29 cellular contexts compared by ENCODE assay signal in the genomic region with DNA sequence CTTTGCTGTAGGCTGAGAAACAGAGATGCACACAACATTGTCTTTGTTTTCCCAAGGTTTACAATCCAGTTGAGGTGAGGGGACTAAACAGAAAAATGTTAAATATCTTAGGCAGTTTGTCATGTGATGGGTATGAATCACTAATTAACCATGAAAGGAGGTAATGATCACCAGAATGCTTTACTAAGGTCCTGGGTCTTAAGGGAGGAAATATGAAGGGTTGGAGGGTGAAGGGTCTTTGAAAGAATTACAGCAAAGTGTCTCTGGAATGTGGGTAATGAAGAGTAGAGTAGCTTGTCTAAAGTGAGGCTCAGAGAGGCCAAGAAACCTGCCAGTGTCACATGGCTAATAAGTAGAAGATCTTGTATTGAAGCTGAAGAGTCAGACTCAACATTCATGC. TPM values are rescaled to one million over a fixed set of nuclear protein-coding genes. Genes with fewer than 3 reads are reported as not detected.
DNase-seq lines count a peak whose midpoint lies in the region; ATAC-seq, FAIRE-seq and TF ChIP-seq lines count a peak whose summit lies in the region.
"Had no signal": no experiment of that assay in that cellular context is flagged by ENCODE, and none has a peak within 500 bp of the region (broad histone marks: within the 10 kb centered on the region; RNA-seq: fewer than 3 reads in every experiment).

No MANE protein-coding gene starts in this region.

- SMC1A ChIA-PET in GM12878 (lab: Charles Lee; ENCODE audit: uncharacterized antibody, unreplicated experiment) = interaction anchor here (1.1 kb wide), 1 partner anchor 10 kb away, joined by 3 read pairs; no protein-coding TSS in a partner anchor

- FAIRE-seq in GM12878 (lab: Jason Lieb, UNC) = peak; percentile 27
- FAIRE-seq: islet of Langerhans had no signal

- H4K20me1 ChIP-seq in mammary epithelial cell (ENCODE audit: insufficient read depth, low read length) = no peaks in the 10 kb centered on the region
- no peaks in the 10 kb centered on the region for H4K20me1 ChIP-seq in GM12878 (ENCODE audit: control insufficient read depth, insufficient read depth)

- no peak overlapping the region for H3K4me3 ChIP-seq in mammary epithelial cell (replicated peaks in 1 of 3; ENCODE audit: insufficient read depth in 1 of 3, low read depth in 2 of 3, low read length in 3 of 3)
- H3K4me3 ChIP-seq in GM12878 = no peak overlapping the region
- no peak overlapping the region for H3K4me3 ChIP-seq in kidney epithelial cell (ENCODE audit: low read depth, low read length)
- H3K4me3 ChIP-seq: ovary, transverse colon had no signal

- ATAC-seq in GM12878 (no peak), HG02840 (IDR thresholded peaks at IDR 0.05; ENCODE audit: low FRiP score, unreplicated experiment) (no peak)
- ATAC-seq: activated T-cell treated with anti-CD3 and anti-CD28 coated beads, Interleukin-2, amount 50 U/mL, for 72 hours; right cardiac atrium; Right ventricle myocardium inferior had no signal

- DNase-seq in MCF 10A (ENCODE audit: unreplicated experiment) = no peak
- DNase-seq in mammary epithelial cell = no peak
- no peak for DNase-seq in GM12878 (ENCODE audit: low read depth, low spot score)
- peak; percentile 75 for DNase-seq in kidney epithelial cell (ENCODE audit: low read depth)
- no peak for DNase-seq in epidermal melanocyte (ENCODE audit: insufficient read length, low spot score)
- no peak for DNase-seq in GM03348 (ENCODE audit: low spot score)
- DNase-seq in HuH-7.5 (ENCODE audit: low spot score) = no peak
- DNase-seq: 8988T; activated CD4-positive, CD25-positive, alpha-beta regulatory T cell treated with anti-CD3 and anti-CD28 coated beads, Interleukin-2, amount 50 U/mL, for 72 hours; activated naive CD4-positive, alpha-beta T cell treated with anti-CD3 and anti-CD28 coated beads for 36 hours; activated T-cell treated with anti-CD3 and anti-CD28 coated beads, Interleukin-2, amount 50 U/mL, for 72 hours; amniotic stem cell; caudate nucleus; H9; Kasumi-1; naive B cell; NCI-H1048; NCI-H187 treated with DMSO at 0.1 percent for 48 hours; NCI-H226; NCI-H774; ovary; right cardiac atrium; transverse colon had no signal

- BruUV-seq in MCF 10A (replicated peaks; lab: Mats Ljungman, UMichigan) = no TSS peak
- no TSS peak for BruUV-seq in mammary epithelial cell (replicated peaks; lab: Mats Ljungman, UMichigan)
- no TSS peak for BruUV-seq in GM12878 (replicated peaks; lab: Mats Ljungman, UMichigan)

- TF ChIP-seq CTCF in MCF 10A (IDR thresholded peaks at IDR 0.05; ENCODE audit: unreplicated experiment) (no peak), mammary epithelial cell (conservative IDR thresholded peaks at IDR 0.05 in 1 of 2, IDR thresholded peaks at IDR 0.05 in 1 of 2; ENCODE audit: extremely low read depth in 1 of 2, insufficient read depth in 1 of 2, low read depth in 1 of 2, low read length in 2 of 2) (no peak), GM12878 (IDR thresholded peaks at IDR 0.05 in 2 of 3, conservative IDR thresholded peaks at IDR 0.05 in 1 of 3; ENCODE audit: control insufficient read depth in 2 of 3, extremely low read depth in 1 of 3, insufficient read depth in 1 of 3, low read depth in 3 of 3, low read length in 3 of 3) (no peak), kidney epithelial cell (IDR thresholded peaks at IDR 0.05; ENCODE audit: insufficient read depth, low read length, poor library complexity, severe bottlenecking) (no peak)

- POLR2A ChIA-PET in MCF 10A (lab: Yijun Ruan, JAX) = interaction anchor here (0.6 to 1.5 kb wide), 3 partner anchors 8 to 88 kb away, joined by 3 to 5 read pairs (median 4); no protein-coding TSS in a partner anchor
- POLR2A ChIA-PET in GM12878 (lab: Charles Lee) = interaction anchor here (0.9 kb wide), 2 partner anchors 18 to 28 kb away, joined by 3 read pairs; a partner anchor contains a TSS

- no peak for TF ChIP-seq POLR2A in GM12878 (IDR thresholded peaks at IDR 0.05; ENCODE audit: low read depth, low read length)

- peaks cover 6% of the 10 kb centered on the region for H3K4me1 Mint-ChIP-seq in MCF 10A (ENCODE audit: insufficient read depth, unreplicated experiment)
- H3K4me1 Mint-ChIP-seq: B cell, H9, naive B cell had no signal

- no peak overlapping the region for H3K4me2 ChIP-seq in mammary epithelial cell (ENCODE audit: insufficient read depth, low read depth, low read length)
- no peak overlapping the region for H3K4me2 ChIP-seq in GM12878 (ENCODE audit: control insufficient read depth, insufficient read depth)

- intact Hi-C loops in MCF 10A (cut with micrococcal nuclease) (no loop called here), mammary epithelial cell (cut with micrococcal nuclease) (no loop called here), GM12878 (cut with micrococcal nuclease; ENCODE audit: unreplicated experiment) (no loop called here)

- no peak overlapping the region for H3K9ac ChIP-seq in mammary epithelial cell (ENCODE audit: insufficient read depth, low read length)
- H3K9ac ChIP-seq in GM12878 (ENCODE audit: control insufficient read depth, insufficient read depth, low read length) = no peak overlapping the region

- in situ Hi-C loops in mammary epithelial cell (cut with MboI; ENCODE audit: low sequenced_read_pairs in 2 of 2) (no loop called here), GM12878 (cut with MboI) (no loop called here)

- H3K27me3 Mint-ChIP-seq in MCF 10A (ENCODE audit: insufficient read depth, unreplicated experiment) = no peaks in the 10 kb centered on the region
- H3K27me3 Mint-ChIP-seq: B cell, naive B cell had no signal

- peaks cover 66% of the 10 kb centered on the region for H3K36me3 Mint-ChIP-seq in MCF 10A (ENCODE audit: insufficient read depth, unreplicated experiment)
- H3K36me3 Mint-ChIP-seq: naive B cell had no signal

- H3K27ac ChIP-seq in mammary epithelial cell (ENCODE audit: insufficient read depth, low read depth, low read length) = no peak overlapping the region
- no peak overlapping the region for H3K27ac ChIP-seq in GM12878 (ENCODE audit: control insufficient read depth, insufficient read depth)
- H3K27ac ChIP-seq: epithelial cell of prostate, ovary, transverse colon had no signal

- H3K4me3 Mint-ChIP-seq in MCF 10A (ENCODE audit: unreplicated experiment) = no peak overlapping the region
- H3K4me3 Mint-ChIP-seq: activated naive CD4-positive, alpha-beta T cell treated with anti-CD3 and anti-CD28 coated beads for 36 hours; activated T-cell treated with anti-CD3 and anti-CD28 coated beads, Interleukin-2, amount 50 U/mL, for 72 hours; B cell; H9; naive B cell had no signal

- dilution Hi-C loops in mammary epithelial cell (cut with HindIII; ENCODE audit: low sequenced_read_pairs) = no loop called here

- no peaks in the 10 kb centered on the region for H3K9me3 Mint-ChIP-seq in MCF 10A (ENCODE audit: unreplicated experiment)
- H3K9me3 Mint-ChIP-seq: activated naive CD4-positive, alpha-beta T cell treated with anti-CD3 and anti-CD28 coated beads for 36 hours; activated T-cell treated with anti-CD3 and anti-CD28 coated beads, Interleukin-2, amount 50 U/mL, for 72 hours; H9 had no signal

- H2AFZ ChIP-seq in mammary epithelial cell (ENCODE audit: low read depth, low read length) (no peak overlapping the region), GM12878 (ENCODE audit: control insufficient read depth, low read depth, low read length) (no peak overlapping the region)

- peak overlapping the region; percentile 28 for H3K27ac Mint-ChIP-seq in MCF 10A (ENCODE audit: low read depth, unreplicated experiment)
- H3K27ac Mint-ChIP-seq: activated naive CD4-positive, alpha-beta T cell treated with anti-CD3 and anti-CD28 coated beads for 36 hours; activated T-cell treated with anti-CD3 and anti-CD28 coated beads, Interleukin-2, amount 50 U/mL, for 72 hours; B cell had no signal

- no peak for TF ChIP-seq EP300 in GM12878 (IDR thresholded peaks at IDR 0.05; ENCODE audit: borderline replicate concordance in 1 of 2, control insufficient read depth in 1 of 2, low read depth in 2 of 2, low read length in 2 of 2)

- CTCF ChIA-PET in MCF 10A (lab: Yijun Ruan, JAX) = interaction anchor here (0.9 kb wide), 1 partner anchor 61 kb away, joined by 3 read pairs; no protein-coding TSS in a partner anchor
- CTCF ChIA-PET in mammary epithelial cell (lab: Charles Lee; ENCODE audit: low non-redundant PET) = no interaction called here
- CTCF ChIA-PET in GM12878 (lab: Yijun Ruan, JAX) = interaction anchor here (1.1 to 1.3 kb wide), 2 partner anchors 9 to 17 kb away, joined by 4 read pairs; no protein-coding TSS in a partner anchor

- no peak for TF ChIP-seq RAD21 in GM12878 (IDR thresholded peaks at IDR 0.05; ENCODE audit: insufficient read depth, low read depth, low read length)

- H3K27me3 ChIP-seq in mammary epithelial cell (ENCODE audit: insufficient read depth, low read length) (no peaks in the 10 kb centered on the region), GM12878 (replicated peaks in 1 of 2; ENCODE audit: control insufficient read depth in 2 of 2, insufficient read depth in 2 of 2, low read length in 1 of 2) (no peaks in the 10 kb centered on the region), kidney epithelial cell (ENCODE audit: control insufficient read depth, insufficient read depth, low read length) (no peaks in the 10 kb centered on the region)
- H3K27me3 ChIP-seq: ovary, transverse colon had no signal

- RAD21 ChIA-PET in GM12878 (lab: Charles Lee; ENCODE audit: unreplicated experiment) = interaction anchor here (1.0 kb wide), 1 partner anchor 27 kb away, joined by 3 read pairs; no protein-coding TSS in a partner anchor

- H3K79me2 ChIP-seq in mammary epithelial cell (ENCODE audit: insufficient read depth, low read length) (peaks cover 23% of the 10 kb centered on the region), GM12878 (ENCODE audit: control insufficient read depth, insufficient read depth, low read length) (peaks cover 5% of the 10 kb centered on the region)

- peaks cover 10% of the 10 kb centered on the region for H3K36me3 ChIP-seq in mammary epithelial cell (ENCODE audit: insufficient read depth, low read length)
- peaks cover 3 to 6% of the 10 kb centered on the region in 2 experiments for H3K36me3 ChIP-seq in GM12878 (ENCODE audit: control insufficient read depth in 2 of 2, insufficient read depth in 2 of 2, low read length in 1 of 2)
- no peaks in the 10 kb centered on the region for H3K36me3 ChIP-seq in kidney epithelial cell (ENCODE audit: control insufficient read depth, insufficient read depth, low read length)
- H3K36me3 ChIP-seq: ovary had no signal

- H3K9me3 ChIP-seq in mammary epithelial cell (replicated peaks; ENCODE audit: insufficient read depth, low read length) (no peaks in the 10 kb centered on the region), GM12878 (replicated peaks; ENCODE audit: control insufficient read depth, insufficient read depth, low read length) (no peaks in the 10 kb centered on the region)
- H3K9me3 ChIP-seq: ovary, transverse colon had no signal

- H3K4me1 ChIP-seq in mammary epithelial cell (ENCODE audit: insufficient read depth, low read length) = peaks cover 2% of the 10 kb centered on the region
- peaks cover 15% of the 10 kb centered on the region for H3K4me1 ChIP-seq in GM12878 (ENCODE audit: control insufficient read depth, insufficient read depth, low read length)
- H3K4me1 ChIP-seq: transverse colon had no signal

RNA-seq across cellular contexts. Expression of a gene that starts 19.0 kb away (rescaled TPM):
- 33.1 and 36.6 TPM in 2 replicates for total RNA-seq in MCF 10A (2022)
- total RNA-seq in mammary epithelial cell = 10 to 100 TPM; 24.0 to 26.2 TPM
- polyA plus RNA-seq in mammary epithelial cell = 8.4 TPM
- polyA minus RNA-seq in mammary epithelial cell = 4.2 TPM
- total RNA-seq in GM12878 (2013; cell fraction: nucleolus; rRNA removed) = 61.5 and 69.6 TPM in 2 replicates
- total RNA-seq in GM12878 (2014; rRNA removed) = 15.5 and 17.4 TPM in 2 replicates
- 14.2 and 15.7 TPM in 2 replicates for total RNA-seq in GM12878 (2014; rRNA removed; fragmentation: Illumina TruSeq; extraction: Trizol)
- 12.7 and 14.6 TPM in 2 replicates for total RNA-seq in GM12878 (2021)
- polyA plus RNA-seq in GM12878 (2011; ENCODE audit: low read depth) = 5.5 TPM
- 20.1 and 29.7 TPM in 2 replicates for polyA plus RNA-seq in GM12878 (2011; rRNA removed)
- 6.3 and 6.8 TPM in 2 replicates for polyA plus RNA-seq in GM12878 (2011; cell fraction: cytosol; rRNA removed)
- 19.9 and 26.6 TPM in 2 replicates for polyA plus RNA-seq in GM12878 (2011; cell fraction: nucleus; rRNA removed)
- polyA plus RNA-seq in GM12878 (2012) = 9.7 and 9.8 TPM in 2 replicates
- polyA plus RNA-seq in GM12878 (2014; fragmentation: Illumina TruSeq; extraction: Trizol) = 13.9 and 19.4 TPM in 2 replicates
- 1 to 10 TPM; 3.4 to 5.4 TPM for polyA plus RNA-seq in GM12878 (2014; fragmentation: Nextera tagmentation; extraction: Ambion mirVana)
- polyA plus RNA-seq in GM12878 (2014; rRNA removed) = 15.9 and 17.9 TPM in 2 replicates
- polyA plus RNA-seq in GM12878 (2016; fragmentation: Nextera tagmentation; extraction: Ambion mirVana) = 10 to 100 TPM; 13.3 to 13.9 TPM
- polyA minus RNA-seq in GM12878 (2011; rRNA and poly(A)+ RNA removed) = 5.1 and 6.2 TPM in 2 replicates
- 2.1 and 5.3 TPM in 2 replicates for polyA minus RNA-seq in GM12878 (2011; cell fraction: cytosol; rRNA and poly(A)+ RNA removed)
- 12.1 and 18.9 TPM in 2 replicates for polyA minus RNA-seq in GM12878 (2011; cell fraction: nucleus; rRNA and poly(A)+ RNA removed)
- total RNA-seq in kidney epithelial cell = 16.6 and 31.0 TPM in 2 replicates
- total RNA-seq: OCI-LY7 had no signal

RNA-seq across cellular contexts. Expression of a gene that starts 19.1 kb away (rescaled TPM):
- total RNA-seq in MCF 10A (2022) (8.3 and 9.0 TPM in 2 replicates), mammary epithelial cell (1 to 10 TPM; 6.3 to 9.7 TPM), GM12878 (2014; rRNA removed) (8.0 and 9.0 TPM in 2 replicates), GM12878 (2014; rRNA removed; fragmentation: Illumina TruSeq; extraction: Trizol) (7.1 and 7.7 TPM in 2 replicates), GM12878 (2021) (6.4 and 7.0 TPM in 2 replicates), kidney epithelial cell (13.9 and 15.7 TPM in 2 replicates)
- polyA plus RNA-seq in mammary epithelial cell (6.1 TPM), GM12878 (2011; rRNA removed) (8.7 and 12.2 TPM in 2 replicates), GM12878 (2014; fragmentation: Illumina TruSeq; extraction: Trizol) (6.3 and 13.5 TPM in 2 replicates), GM12878 (2014; fragmentation: Nextera tagmentation; extraction: Ambion mirVana) (1 to 10 TPM; 2.9 to 6.3 TPM), GM12878 (2014; rRNA removed) (6.1 and 9.7 TPM in 2 replicates), GM12878 (2016; fragmentation: Nextera tagmentation; extraction: Ambion mirVana) (10 to 100 TPM; 10.0 to 11.3 TPM)
- polyA minus RNA-seq in mammary epithelial cell = 12.9 TPM
- total RNA-seq in GM12878 (2013; cell fraction: nucleolus; rRNA removed) = 11.3 and 13.9 TPM in 2 replicates
- polyA plus RNA-seq in GM12878 (2011; ENCODE audit: low read depth) = 2.3 TPM
- polyA plus RNA-seq in GM12878 (2011; cell fraction: cytosol; rRNA removed) = 5.4 and 5.5 TPM in 2 replicates
- polyA plus RNA-seq in GM12878 (2011; cell fraction: nucleus; rRNA removed) = 6.1 and 7.6 TPM in 2 replicates
- 3.5 and 4.0 TPM in 2 replicates for polyA plus RNA-seq in GM12878 (2012)
- polyA minus RNA-seq in GM12878 (2011; rRNA and poly(A)+ RNA removed) = 3.7 and 3.9 TPM in 2 replicates
- polyA minus RNA-seq in GM12878 (2011; cell fraction: cytosol; rRNA and poly(A)+ RNA removed) = 2.8 and 3.1 TPM in 2 replicates
- polyA minus RNA-seq in GM12878 (2011; cell fraction: nucleus; rRNA and poly(A)+ RNA removed) = 5.1 and 10.8 TPM in 2 replicates
- total RNA-seq: B cell, OCI-LY7 had no signal

RNA-seq across cellular contexts. Expression of a gene that starts 27.9 kb away (rescaled TPM):
- 68.1 and 68.8 TPM in 2 replicates for total RNA-seq in MCF 10A (2022)
- 10 to 100 TPM; 56.3 to 59.1 TPM for total RNA-seq in mammary epithelial cell
- polyA plus RNA-seq in mammary epithelial cell = 20.8 TPM
- 60.3 TPM for polyA minus RNA-seq in mammary epithelial cell
- total RNA-seq in GM12878 (2013; cell fraction: nucleolus; rRNA removed) = 108 and 114 TPM in 2 replicates
- total RNA-seq in GM12878 (2014; rRNA removed) = 42.0 and 53.0 TPM in 2 replicates
- total RNA-seq in GM12878 (2014; rRNA removed; fragmentation: Illumina TruSeq; extraction: Trizol) = 58.9 and 62.8 TPM in 2 replicates
- 38.6 and 39.1 TPM in 2 replicates for total RNA-seq in GM12878 (2021)
- 18.9 TPM for polyA plus RNA-seq in GM12878 (2011; ENCODE audit: low read depth)
- 44.5 and 58.3 TPM in 2 replicates for polyA plus RNA-seq in GM12878 (2011; rRNA removed)
- 20.4 and 24.8 TPM in 2 replicates for polyA plus RNA-seq in GM12878 (2011; cell fraction: cytosol; rRNA removed)
- polyA plus RNA-seq in GM12878 (2011; cell fraction: nucleus; rRNA removed) = 78.2 and 96.2 TPM in 2 replicates
- 30.0 and 48.1 TPM in 2 replicates for polyA plus RNA-seq in GM12878 (2012)
- polyA plus RNA-seq in GM12878 (2014; fragmentation: Illumina TruSeq; extraction: Trizol) = 59.2 and 67.2 TPM in 2 replicates
- 10 to 100 TPM; 11.7 to 24.3 TPM for polyA plus RNA-seq in GM12878 (2014; fragmentation: Nextera tagmentation; extraction: Ambion mirVana)
- 43.9 and 47.0 TPM in 2 replicates for polyA plus RNA-seq in GM12878 (2014; rRNA removed)
- 10 to 100 TPM; 38.3 to 41.2 TPM for polyA plus RNA-seq in GM12878 (2016; fragmentation: Nextera tagmentation; extraction: Ambion mirVana)
- polyA minus RNA-seq in GM12878 (2011; rRNA and poly(A)+ RNA removed) = 21.5 and 22.9 TPM in 2 replicates
- 14.2 and 18.8 TPM in 2 replicates for polyA minus RNA-seq in GM12878 (2011; cell fraction: cytosol; rRNA and poly(A)+ RNA removed)
- 43.6 and 49.2 TPM in 2 replicates for polyA minus RNA-seq in GM12878 (2011; cell fraction: nucleus; rRNA and poly(A)+ RNA removed)
- 30.1 and 39.4 TPM in 2 replicates for total RNA-seq in kidney epithelial cell

RNA-seq across cellular contexts. Expression of a gene that starts 44.3 kb away (rescaled TPM):
- total RNA-seq in MCF 10A (2022) = 10.7 and 14.2 TPM in 2 replicates
- total RNA-seq in mammary epithelial cell = 10 to 100 TPM; 10.5 to 14.2 TPM
- 16.6 TPM for polyA plus RNA-seq in mammary epithelial cell
- polyA minus RNA-seq in mammary epithelial cell = 9.0 TPM
- total RNA-seq in GM12878 (2013; cell fraction: nucleolus; rRNA removed) = 6.1 and 7.4 TPM in 2 replicates
- 21.4 and 25.0 TPM in 2 replicates for total RNA-seq in GM12878 (2014; rRNA removed)
- total RNA-seq in GM12878 (2014; rRNA removed; fragmentation: Illumina TruSeq; extraction: Trizol) = 22.8 and 23.1 TPM in 2 replicates
- total RNA-seq in GM12878 (2021) = 17.3 and 19.7 TPM in 2 replicates
- polyA plus RNA-seq in GM12878 (2011; ENCODE audit: low read depth) = 9.0 TPM
- polyA plus RNA-seq in GM12878 (2011; rRNA removed) = 24.2 and 38.1 TPM in 2 replicates
- polyA plus RNA-seq in GM12878 (2011; cell fraction: cytosol; rRNA removed) = 9.2 and 9.4 TPM in 2 replicates
- 8.1 and 10.0 TPM in 2 replicates for polyA plus RNA-seq in GM12878 (2011; cell fraction: nucleus; rRNA removed)
- 10.8 and 14.3 TPM in 2 replicates for polyA plus RNA-seq in GM12878 (2012)
- 23.3 and 25.8 TPM in 2 replicates for polyA plus RNA-seq in GM12878 (2014; fragmentation: Illumina TruSeq; extraction: Trizol)
- 100 to 1,000 TPM in 1 of 2 experiments, 10 to 100 TPM in 1; 79.5 to 114 TPM for polyA plus RNA-seq in GM12878 (2014; fragmentation: Nextera tagmentation; extraction: Ambion mirVana)
- polyA plus RNA-seq in GM12878 (2014; rRNA removed) = 21.1 and 25.8 TPM in 2 replicates
- 10 to 100 TPM; 80.0 to 82.5 TPM for polyA plus RNA-seq in GM12878 (2016; fragmentation: Nextera tagmentation; extraction: Ambion mirVana)
- polyA minus RNA-seq in GM12878 (2011; rRNA and poly(A)+ RNA removed) = 3.5 and 5.3 TPM in 2 replicates
- polyA minus RNA-seq in GM12878 (2011; cell fraction: cytosol; rRNA and poly(A)+ RNA removed) = 1.1 and 2.7 TPM in 2 replicates
- 1.9 and 3.5 TPM in 2 replicates for polyA minus RNA-seq in GM12878 (2011; cell fraction: nucleus; rRNA and poly(A)+ RNA removed)
- 9.3 and 18.6 TPM in 2 replicates for total RNA-seq in kidney epithelial cell
